Comparison of ENCODE assay signal across 17 cellular contexts in genomic region chr9:16482764-16483163, GRCh38.
"Had no signal": no experiment of that assay in that cellular context is flagged by ENCODE, and none has a peak within 500 bp of the region (broad histone marks: within the 10 kb centered on the region; RNA-seq: fewer than 3 reads in every experiment).

No MANE protein-coding gene starts in this region.

- DNase-seq: activated CD4-positive, alpha-beta T cell treated with anti-CD3 and anti-CD28 coated beads for 4 hours; activated CD4-positive, alpha-beta T cell treated with anti-CD3 and anti-CD28 coated beads, Interleukin-2, amount 50 U/mL, for 4 hours; activated CD4-positive, CD25-positive, alpha-beta regulatory T cell; activated CD8-positive, alpha-beta memory T cell treated with anti-CD3 and anti-CD28 coated beads for 24 hours; activated effector memory CD4-positive, alpha-beta T cell treated with Interleukin-2 at 50 U/mL for 16 hours; activated naive CD4-positive, alpha-beta T cell treated with Interleukin-2 at 50 U/mL for 16 hours; aorta; cerebellar nuclear complex; dorsolateral prefrontal cortex; effector memory CD4-positive, alpha-beta T cell; left ventricle myocardium inferior; mucosa of descending colon; stimulated activated CD4-positive, alpha-beta T cell treated with anti-CD3 and anti-CD28 coated beads, Interleukin-12 subunit alpha, Interleukin-12 subunit beta, amount 100 ng/mL, for 4 hours; stimulated activated CD4-positive, alpha-beta T cell treated with anti-CD3 and anti-CD28 coated beads, Interleukin-4, amount 100 ng/mL, for 1 hour; uterus had no signal

- ATAC-seq: mucosa of descending colon; natural killer cell treated with Interleukin-12 subunit alpha and Interleukin-12 subunit beta and Interleukin-15 and Interleukin-18, amount 100 ng/mL, for 72 hours; sciatic nerve had no signal
